In genomic region chr11:76234704-76235232, GRCh38 we compare ENCODE assay signal across 8 cellular contexts. TPM values are rescaled to one million over a fixed set of nuclear protein-coding genes. Genes with fewer than 3 reads are reported as not detected.
A peak's percentile ranks its signal among the peaks of the same experiment; 100 is the strongest.
DNase-seq lines count a peak whose midpoint lies in the region; ATAC-seq and TF ChIP-seq lines count a peak whose summit lies in the region.

No MANE protein-coding gene starts in this region.

- peak overlapping the region; percentile 87 to 99 (median 97) for H3K4me2 ChIP-seq in BLaER1 treated with 17β-estradiol and CSF1 and Interleukin-3, amounts not matched to agents 10 nM and 100 nM

- ATAC-seq in GM21390 (IDR thresholded peaks at IDR 0.05; ENCODE audit: unreplicated experiment), result peak; percentile 12
- peak; percentile 13 to 19 for ATAC-seq in right cardiac atrium
- ATAC-seq in sciatic nerve, result peak; percentile 41

- DNase-seq in adrenal gland (peak in 3 of 7 donors; percentile 64 to 70 (median 66)), right cardiac atrium (peak; percentile 65 to 84 (median 81)), sciatic nerve (ENCODE audit: low spot score) (peak; percentile 77), NCI-H2081 (lab: John Stamatoyannopoulos, UW) (no peak), NCI-H187 treated with DMSO at 0.1 percent for 48 hours (lab: John Stamatoyannopoulos, UW) (no peak)

- H3K9ac ChIP-seq in BLaER1 treated with 17β-estradiol and CSF1 and Interleukin-3, amounts not matched to agents 10 nM and 100 nM, result peak overlapping the region; percentile 73 to 87 (median 82)

- intact Hi-C loops in adrenal gland (cut with DNase I) (no loop called here), right cardiac atrium (cut with DNase I) (no loop called here), sciatic nerve (cut with DNase I) (no loop called here)

- H3K4me1 ChIP-seq in BLaER1 treated with 17β-estradiol and CSF1 and Interleukin-3, amounts not matched to agents 10 nM and 100 nM, result peaks cover 29 to 73% (median 65%) of the 10 kb centered on the region in 10 experiments
- H3K4me1 ChIP-seq in adrenal gland (replicated peaks in 1 of 2), result peaks cover 7 to 23% of the 10 kb centered on the region in 2 donors
- no peaks in the 10 kb centered on the region for H3K4me1 ChIP-seq in right cardiac atrium (ENCODE audit: control insufficient read depth, insufficient read depth, low read length)

- H4K20me1 ChIP-seq in BLaER1 treated with 17β-estradiol and CSF1 and Interleukin-3, amounts not matched to agents 10 nM and 100 nM, result no peaks in the 10 kb centered on the region

- H3K4me3 ChIP-seq in BLaER1 treated with 17β-estradiol and CSF1 and Interleukin-3, amounts not matched to agents 10 nM and 100 nM, result peak overlapping the region; percentile 68 to 87 (median 78)
- peak overlapping the region in 2 of 4 donors; percentile 59 to 80 for H3K4me3 ChIP-seq in adrenal gland
- H3K4me3 ChIP-seq in right cardiac atrium (ENCODE audit: low read length), result peak overlapping the region; percentile 49

- TF ChIP-seq CTCF in adrenal gland (IDR thresholded peaks at IDR 0.05), result peak in 1 of 6 experiments; percentile 32

- no peaks in the 10 kb centered on the region for H3K9me3 ChIP-seq in BLaER1 treated with 17β-estradiol and CSF1 and Interleukin-3, amounts not matched to agents 10 nM and 100 nM (replicated peaks in 1 of 11)
- H3K9me3 ChIP-seq in KOPT-K1 (ENCODE audit: insufficient read depth, low read length, poor library complexity, severe bottlenecking) (no peaks in the 10 kb centered on the region), adrenal gland (replicated peaks in 1 of 3) (no peaks in the 10 kb centered on the region), right cardiac atrium (ENCODE audit: control insufficient read depth, low read length) (no peaks in the 10 kb centered on the region)

- TF ChIP-seq POLR2A in adrenal gland (IDR thresholded peaks at IDR 0.05), result no peak

- H3K27ac ChIP-seq in BLaER1 treated with 17β-estradiol and CSF1 and Interleukin-3, amounts not matched to agents 10 nM and 100 nM, result peak overlapping the region; percentile 69 to 94 (median 84); a peak in 21 of 22 replicates
- peak overlapping the region; percentile 60 for H3K27ac ChIP-seq in KOPT-K1 (ENCODE audit: low read depth, low read length, poor library complexity, severe bottlenecking)
- H3K27ac ChIP-seq in adrenal gland, result peak overlapping the region; percentile 65 to 95 (median 80)
- H3K27ac ChIP-seq in right cardiac atrium (ENCODE audit: low read length), result peak overlapping the region; percentile 32

- 0 to 1% (median 1%) methylated on average over 13 to 30 of the region's 30 CpGs for WGBS in adrenal gland, 4 donors
- WGBS in right cardiac atrium, result 1% methylated on average over 30 of the region's 30 CpGs

- no peaks in the 10 kb centered on the region for H3K36me3 ChIP-seq in BLaER1 treated with 17β-estradiol and CSF1 and Interleukin-3, amounts not matched to agents 10 nM and 100 nM
- H3K36me3 ChIP-seq in KOPT-K1 (ENCODE audit: insufficient read depth, low read length) (no peaks in the 10 kb centered on the region), adrenal gland (replicated peaks in 1 of 2) (no peaks in the 10 kb centered on the region)

- H3K27me3 ChIP-seq in BLaER1 treated with 17β-estradiol and CSF1 and Interleukin-3, amounts not matched to agents 10 nM and 100 nM, result peaks cover 0 to 15% (median 7%) of the 10 kb centered on the region in 11 experiments; a peak in 9 of 22 replicates
- H3K27me3 ChIP-seq in adrenal gland (no peaks in the 10 kb centered on the region), right cardiac atrium (ENCODE audit: control insufficient read depth, insufficient read depth) (no peaks in the 10 kb centered on the region)

RNA-seq across cellular contexts. Expression of gene WNT11, which starts 28.5 kb away (rescaled TPM):
- total RNA-seq in adrenal gland, result 10 to 100 TPM; 17.9 to 88.2 (median 35.7) TPM
- polyA plus RNA-seq in adrenal gland, result 10 to 100 TPM in 1 of 3 donors, 1 to 10 TPM in 2; 3.8 to 14.1 (median 9.4) TPM
- 1 to 10 TPM; 2.1 to 7.1 (median 3.3) TPM for total RNA-seq in right cardiac atrium
- polyA plus RNA-seq in right cardiac atrium, result 2.9 TPM
- total RNA-seq in sciatic nerve, result 11.6 TPM

Comparison
In these comparisons a context has a peak if more than half of its experiments do, and no peak if none do; other contexts are left out.
1. H3K27ac ChIP-seq: peak in every context shown above with its lines; median percentile 84 in BLaER1 treated with 17β-estradiol and CSF1 and Interleukin-3, amounts not matched to agents 10 nM and 100 nM; 80 in adrenal gland; 60 in KOPT-K1; 32 in right cardiac atrium.
2. DNase-seq: peak in right cardiac atrium (3 of 3) and sciatic nerve (single experiment); none in NCI-H2081 (0 of 2) and NCI-H187 treated with DMSO at 0.1 percent for 48 hours (single experiment).
3. Peak in every context shown above with its lines, with median percentiles within 50 percentile points of each other: ATAC-seq.